ENCODE assay signal across 20 cellular contexts in the genomic region with DNA sequence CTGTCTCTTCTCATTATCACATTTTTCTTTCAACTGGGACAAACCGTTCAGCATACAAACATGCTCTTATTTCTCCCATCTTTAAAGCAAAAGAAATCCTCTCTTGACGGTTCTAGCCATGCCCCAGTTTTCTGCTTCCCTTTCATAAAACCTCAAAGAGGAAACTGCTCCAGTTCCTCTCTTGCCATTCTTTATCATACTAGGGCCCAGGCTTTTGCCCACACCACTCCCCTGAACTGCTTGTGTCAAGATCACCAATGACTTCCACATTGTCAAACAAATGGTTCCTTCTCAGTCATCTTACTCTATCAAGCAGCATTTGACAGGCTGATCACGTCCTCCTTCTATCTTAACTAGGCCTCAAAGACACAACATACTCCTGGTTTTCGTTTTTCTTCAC.
DNase-seq lines count a peak whose midpoint lies in the region; ATAC-seq, FAIRE-seq and TF ChIP-seq lines count a peak whose summit lies in the region.
"Had no signal": no experiment of that assay in that cellular context is flagged by ENCODE, and none has a peak within 500 bp of the region (broad histone marks: within the 10 kb centered on the region; RNA-seq: fewer than 3 reads in every experiment).

No MANE protein-coding gene starts in this region.

- DNase-seq in HepG2 (ENCODE audit: low spot score), result no peak
- no peak for DNase-seq in right lobe of liver
- DNase-seq in SKM-1 (lab: John Stamatoyannopoulos, UW; ENCODE audit: unreplicated experiment), result peak; percentile 52
- DNase-seq in K562 (ENCODE audit: extremely low read depth in 1 of 4, low spot score in 3 of 4), result no peak
- peak; percentile 46 for DNase-seq in superior temporal gyrus (ENCODE audit: extremely low spot score)
- no peak for DNase-seq in MG63
- DNase-seq in NCI-H524 (lab: John Stamatoyannopoulos, UW), result no peak
- no peak for DNase-seq in RCC 7860 (ENCODE audit: low spot score)
- DNase-seq: DMS 273 treated with DMSO at 0.1 percent for 48 hours; H7; left colon; NCI-H1694; NCI-H345; stimulated activated CD8-positive, alpha-beta memory T cell treated with anti-CD3 and anti-CD28 coated beads, Interleukin-4, amount 100 ng/mL, for 48 hours; T-helper 2 cell had no signal

- TF ChIP-seq POLR2A in HepG2 (IDR thresholded peaks at IDR 0.05; ENCODE audit: insufficient read depth in 1 of 2, low read depth in 2 of 2, low read length in 2 of 2) (no peak), right lobe of liver (IDR thresholded peaks at IDR 0.05) (no peak), K562 (conservative IDR thresholded peaks at IDR 0.05) (no peak)

- H3K9ac ChIP-seq in HepG2 (ENCODE audit: insufficient read depth, low read depth, low read length) (no peak overlapping the region), K562 (ENCODE audit: insufficient read depth in 1 of 2, low read depth in 2 of 2, low read length in 2 of 2) (no peak overlapping the region)

- ATAC-seq in HepG2 (no peak), right lobe of liver (no peak), K562 (peak; percentile 28; the same call in 1 of the 3 replicates)
- ATAC-seq: activated CD4-positive, CD25-positive, alpha-beta regulatory T cell treated with anti-CD3 and anti-CD28 coated beads, Interleukin-2, amount 50 U/mL, for 24 hours; left colon had no signal

- H3K9me3 ChIP-seq in HepG2 (ENCODE audit: low read length), result no peaks in the 10 kb centered on the region
- no peaks in the 10 kb centered on the region for H3K9me3 ChIP-seq in right lobe of liver
- H3K9me3 ChIP-seq in K562 (replicated peaks; ENCODE audit: control insufficient read depth, insufficient read depth, low read depth, low read length), result no peaks in the 10 kb centered on the region
- H3K9me3 ChIP-seq in MG63, result no peaks in the 10 kb centered on the region
- H3K9me3 ChIP-seq: BLaER1 treated with 17β-estradiol and CSF1 and Interleukin-3, amounts not matched to agents 10 nM and 100 nM had no signal

- H3K36me3 ChIP-seq in HepG2 (replicated peaks in 1 of 2; ENCODE audit: control insufficient read depth in 1 of 2, insufficient read depth in 2 of 2, low read length in 2 of 2), result peaks cover 0 to 3% of the 10 kb centered on the region in 2 experiments; a peak in 1 of 5 replicates
- no peaks in the 10 kb centered on the region for H3K36me3 ChIP-seq in right lobe of liver
- H3K36me3 ChIP-seq in K562 (ENCODE audit: control insufficient read depth, insufficient read depth, low read length), result no peaks in the 10 kb centered on the region
- no peaks in the 10 kb centered on the region for H3K36me3 ChIP-seq in MG63

- FAIRE-seq in HepG2 (lab: Jason Lieb, UNC) (no peak), K562 (lab: Jason Lieb, UNC) (no peak), RCC 7860 (lab: Jason Lieb, UNC) (no peak)
- FAIRE-seq: frontal cortex, G401.6 had no signal

- CTCF ChIA-PET in HepG2 (lab: Yijun Ruan, JAX; ENCODE audit: low intra/inter-chr PET ratio, low total read pairs), result no interaction called here
- CTCF ChIA-PET in K562 (lab: Yijun Ruan, JAX; ENCODE audit: low intra/inter-chr PET ratio), result no interaction called here

- POLR2A ChIA-PET in HepG2 (lab: Yijun Ruan, JAX) (no interaction called here), K562 (lab: Yijun Ruan, JAX) (interaction anchor here (0.6 kb wide), 1 partner anchor 202 kb away, joined by 3 read pairs; no protein-coding TSS in a partner anchor)

- TF ChIP-seq CTCF in HepG2 (CRISPR knock-in tag; IDR thresholded peaks at IDR 0.05) (no peak), right lobe of liver (IDR thresholded peaks at IDR 0.05) (no peak), K562 (IDR thresholded peaks at IDR 0.05 in 2 of 3, conservative IDR thresholded peaks at IDR 0.05 in 1 of 3; ENCODE audit: insufficient read depth in 2 of 3, low read depth in 1 of 3, low read length in 3 of 3) (no peak)

- no peak overlapping the region for H3K27ac ChIP-seq in HepG2 (ENCODE audit: extremely low read length, insufficient read depth, low read length)
- H3K27ac ChIP-seq in right lobe of liver, result no peak overlapping the region
- no peak overlapping the region for H3K27ac ChIP-seq in K562 (ENCODE audit: extremely low read depth, low read depth, low read length)
- H3K27ac ChIP-seq: cardiac muscle cell had no signal

- H3K9me1 ChIP-seq in K562 (ENCODE audit: control insufficient read depth, insufficient read depth, low read length), result no peaks in the 10 kb centered on the region

- H3K4me3 ChIP-seq in HepG2 (replicated peaks in 1 of 3; ENCODE audit: insufficient read depth in 1 of 3, low read depth in 2 of 3, low read length in 3 of 3) (no peak overlapping the region), right lobe of liver (no peak overlapping the region), K562 (no peak overlapping the region), MG63 (no peak overlapping the region)
- H3K4me3 ChIP-seq: BLaER1 treated with 17β-estradiol and CSF1 and Interleukin-3, amounts not matched to agents 10 nM and 100 nM; cardiac muscle cell had no signal

- WGBS in HepG2 (ENCODE audit: low lambda C conversion rate), result 95% methylated on average over 4 of the region's 4 CpGs
- WGBS in right lobe of liver (ENCODE audit: insufficient coverage, low coverage, low lambda C conversion rate, missing lambda C conversion rate), result 77% methylated on average over 4 of the region's 4 CpGs
- 13% methylated on average over 4 of the region's 4 CpGs for WGBS in K562 (ENCODE audit: insufficient coverage, low coverage, missing lambda C conversion rate)

- TF ChIP-seq RAD21 in HepG2 (CRISPR knock-in tag; IDR thresholded peaks at IDR 0.05) (no peak), K562 (CRISPR knock-in tag; conservative IDR thresholded peaks at IDR 0.05 in 1 of 2, IDR thresholded peaks at IDR 0.05 in 1 of 2) (no peak)

- H4K20me1 ChIP-seq in HepG2 (ENCODE audit: insufficient read depth, low read length) (no peaks in the 10 kb centered on the region), K562 (replicated peaks; ENCODE audit: control insufficient read depth, insufficient read depth, low read length) (no peaks in the 10 kb centered on the region)

- H3K4me1 ChIP-seq in HepG2 (ENCODE audit: insufficient read depth, low read length) (peaks cover 54% of the 10 kb centered on the region), right lobe of liver (no peaks in the 10 kb centered on the region), K562 (replicated peaks in 1 of 2; ENCODE audit: control insufficient read depth in 2 of 2, insufficient read depth in 2 of 2, low read length in 2 of 2) (no peaks in the 10 kb centered on the region)

- in situ Hi-C loops in HepG2 (cut with HindIII; ENCODE audit: extremely low pct_ligation_motif_present, low pct_unique_long_range_greater_than_20kb) (no loop called here), K562 (cut with MboI) (no loop called here)

- H3K27me3 ChIP-seq in HepG2 (ENCODE audit: control insufficient read depth in 1 of 2, insufficient read depth in 2 of 2, low read length in 2 of 2) (no peaks in the 10 kb centered on the region; a peak in 1 of 5 replicates), right lobe of liver (no peaks in the 10 kb centered on the region), K562 (ENCODE audit: control insufficient read depth in 2 of 2, insufficient read depth in 2 of 2, low read length in 2 of 2) (no peaks in the 10 kb centered on the region), MG63 (no peaks in the 10 kb centered on the region)
- H3K27me3 ChIP-seq: BLaER1 treated with 17β-estradiol and CSF1 and Interleukin-3, amounts not matched to agents 10 nM and 100 nM; cardiac muscle cell had no signal

- TF ChIP-seq EP300 in HepG2 (IDR thresholded peaks at IDR 0.05; ENCODE audit: low read depth in 2 of 2, low read length in 2 of 2), result no peak
- no peak for TF ChIP-seq EP300 in HepG2 (CRISPR knock-in tag; IDR thresholded peaks at IDR 0.05; ENCODE audit: borderline replicate concordance)
- no peak for TF ChIP-seq EP300 in K562 (IDR thresholded peaks at IDR 0.05; ENCODE audit: low read length)

- H2AFZ ChIP-seq in HepG2 (ENCODE audit: low read length), result no peak overlapping the region
- H2AFZ ChIP-seq in K562 (ENCODE audit: low read depth, low read length), result no peak overlapping the region

- no peak overlapping the region for H3K4me2 ChIP-seq in HepG2 (ENCODE audit: low read depth, low read length)
- no peak overlapping the region for H3K4me2 ChIP-seq in K562 (ENCODE audit: insufficient read depth, low read length)

- no TSS peak for BruUV-seq in HepG2 (replicated peaks; lab: Mats Ljungman, UMichigan)
- no TSS peak for BruUV-seq in K562 (replicated peaks; lab: Mats Ljungman, UMichigan)

- H3K79me2 ChIP-seq in HepG2 (ENCODE audit: insufficient read depth, low read length) (no peaks in the 10 kb centered on the region), K562 (ENCODE audit: control insufficient read depth, insufficient read depth, low read length) (no peaks in the 10 kb centered on the region)

- intact Hi-C loops in HepG2 (cut with micrococcal nuclease; ENCODE audit: unreplicated experiment) (no loop called here), right lobe of liver (cut with DNase I) (no loop called here), K562 (cut with micrococcal nuclease) (no loop called here)

TF ChIP-seq in HepG2, 621 proteins besides CTCF, POLR2A, EP300 and RAD21:
- TF ChIP-seq MLX (CRISPR knock-in tag; IDR thresholded peaks at IDR 0.05) (no peak), RBM22 (optimal IDR thresholded peaks at IDR 0.05; ENCODE audit: low read length) (peak; percentile 22)

TF ChIP-seq in K562, 482 proteins besides CTCF, POLR2A, EP300 and RAD21 (continues in another document):
- no peak for TF ChIP-seq NRF1 (conservative IDR thresholded peaks at IDR 0.05 in 1 of 2, IDR thresholded peaks at IDR 0.05 in 1 of 2)

Comparison
In these comparisons a context has a peak if more than half of its experiments do, and no peak if none do; other contexts are left out.
1. DNase-seq: peak in SKM-1 (single experiment) and superior temporal gyrus (single experiment); none in HepG2 (single experiment), right lobe of liver (0 of 3), K562 (0 of 4), MG63 (single experiment), NCI-H524 (0 of 2) and RCC 7860 (single experiment).
2. Of the 241 proteins assayed by ChIP-seq in both HepG2 and K562: peak only in HepG2: RBM22; only in K562: none; in both: none; in neither: 240.